ENCODE assay signal across 8 cellular contexts in genomic region chr15:68821190-68821897, GRCh38. TPM values are rescaled to one million over a fixed set of nuclear protein-coding genes. Genes with fewer than 3 reads are reported as not detected.
A peak's percentile ranks its signal among the peaks of the same experiment; 100 is the strongest.
DNase-seq lines count a peak whose midpoint lies in the region; ATAC-seq and TF ChIP-seq lines count a peak whose summit lies in the region.

No MANE protein-coding gene starts in this region.

- intact Hi-C loops in PC-3 (cut with micrococcal nuclease) (no loop called here), dorsolateral prefrontal cortex (cut with DNase I) (loop anchor here in 1 of 2 donors (5.0 to 10.0 kb wide), 3 partner anchors 39 to 633 kb away; partner anchors contain the start of gene RPLP1)

- no peaks in the 10 kb centered on the region for H3F3A ChIP-seq in PC-3 (ENCODE audit: low read length, unreplicated experiment)

- H3K9ac ChIP-seq in PC-3 (ENCODE audit: low read length) (peak overlapping the region; percentile 96), muscle layer of colon (ENCODE audit: low read length) (peak overlapping the region; percentile 67)

- H4K20me1 ChIP-seq in PC-3 (ENCODE audit: low read length): 0 out of 2 replicates have a peak, but pooled peaks cover under 1% of the 10 kb centered on the region

- no peak for TF ChIP-seq CTCF in PC-3 (conservative IDR thresholded peaks at IDR 0.05; ENCODE audit: low read depth, low read length)
- no peak for TF ChIP-seq CTCF in dorsolateral prefrontal cortex (IDR thresholded peaks at IDR 0.05 in 54 of 56, conservative IDR thresholded peaks at IDR 0.05 in 2 of 56; ENCODE audit: low read depth in 1 of 56, partially characterized antibody in 56 of 56)

- no peaks in the 10 kb centered on the region for H3K27me3 ChIP-seq in PC-3 (ENCODE audit: low read length)
- no peaks in the 10 kb centered on the region for H3K27me3 ChIP-seq in dorsolateral prefrontal cortex
- no peaks in the 10 kb centered on the region for H3K27me3 ChIP-seq in muscle layer of colon (ENCODE audit: control insufficient read depth in 1 of 2, insufficient read depth in 2 of 2, low read length in 2 of 2)

- CTCF ChIA-PET in PC-3 (lab: Charles Lee): no interaction called here

- H3K27ac ChIP-seq in PC-3 (ENCODE audit: low read length) (no peak overlapping the region), dorsolateral prefrontal cortex (peak overlapping the region; percentile 41 to 100 (median 99)), muscle layer of colon (ENCODE audit: low read depth, low read length) (peak overlapping the region; percentile 100)

- BruUV-seq in PC-3 (replicated peaks; lab: Mats Ljungman, UMichigan): no TSS peak

- H3K36me3 ChIP-seq in PC-3 (ENCODE audit: low read depth, low read length): no peaks in the 10 kb centered on the region
- no peaks in the 10 kb centered on the region for H3K36me3 ChIP-seq in muscle layer of colon (ENCODE audit: insufficient read depth, low read length)

- no peaks in the 10 kb centered on the region for H3K9me2 ChIP-seq in PC-3 (replicated peaks; ENCODE audit: low read length)

- H3K4me2 ChIP-seq in PC-3 (ENCODE audit: low read length): peak overlapping the region; percentile 86

- H3K4me1 ChIP-seq in PC-3 (ENCODE audit: insufficient read depth, low read length): peaks cover 16% of the 10 kb centered on the region
- peaks cover 15% of the 10 kb centered on the region for H3K4me1 ChIP-seq in muscle layer of colon (ENCODE audit: insufficient read depth, low read length)

- peaks cover 64% of the 10 kb centered on the region for H3K79me2 ChIP-seq in PC-3 (ENCODE audit: low read length)

- ATAC-seq in GM18870 (IDR thresholded peaks at IDR 0.05; ENCODE audit: unreplicated experiment) (peak; percentile 7), HG02623 (IDR thresholded peaks at IDR 0.05; ENCODE audit: unreplicated experiment) (peak; percentile 7), PC-3 (peak; percentile 5; the same call in 1 of the 2 replicates), HG03097 (IDR thresholded peaks at IDR 0.05; ENCODE audit: low FRiP score, unreplicated experiment) (no peak)

- no peak for DNase-seq in PC-3
- DNase-seq in dorsolateral prefrontal cortex: no peak
- DNase-seq in AG20443 (ENCODE audit: low spot score): no peak
- no peak for DNase-seq in HPDE6-E6E7 (ENCODE audit: extremely low spot score)

- H3K9me3 ChIP-seq in PC-3 (ENCODE audit: low read length): no peaks in the 10 kb centered on the region
- H3K9me3 ChIP-seq in muscle layer of colon (ENCODE audit: low read length): no peaks in the 10 kb centered on the region

- peak overlapping the region; percentile 76 for H2AFZ ChIP-seq in PC-3 (ENCODE audit: low read length)

- POLR2A ChIA-PET in PC-3 (lab: Charles Lee; ENCODE audit: unreplicated experiment): no interaction called here

- H3K4me3 ChIP-seq in PC-3 (ENCODE audit: low read length): peak overlapping the region; percentile 98
- peak overlapping the region; percentile 68 to 99 (median 91) for H3K4me3 ChIP-seq in dorsolateral prefrontal cortex
- H3K4me3 ChIP-seq in muscle layer of colon (ENCODE audit: low read depth in 1 of 2, low read length in 2 of 2): peak overlapping the region; percentile 91 to 97

RNA-seq across cellular contexts. Expression of gene ANP32A, which starts 0.6 kb away (rescaled TPM):
- 106 and 151 TPM in 2 replicates for total RNA-seq in PC-3 (2014; rRNA removed)
- total RNA-seq in dorsolateral prefrontal cortex: 100 to 1,000 TPM in 110 of 120 experiments, 10 to 100 TPM in 10; 83.9 to 167 (median 121) TPM
